In genomic region chr19:39132344-39132969, GRCh38 we compare ENCODE assay signal across 13 cellular contexts. TPM values are rescaled to one million over a fixed set of nuclear protein-coding genes. Genes with fewer than 3 reads are reported as not detected.
DNase-seq lines count a peak whose midpoint lies in the region; ATAC-seq and TF ChIP-seq lines count a peak whose summit lies in the region.
"Had no signal": no experiment of that assay in that cellular context is flagged by ENCODE, and none has a peak within 500 bp of the region (broad histone marks: within the 10 kb centered on the region; RNA-seq: fewer than 3 reads in every experiment).

No MANE protein-coding gene starts in this region.

- no peak overlapping the region for H4K8ac ChIP-seq in H9 (replicated peaks; ENCODE audit: insufficient read length, low read depth, low read length)
- peak overlapping the region; percentile 11 for H4K8ac ChIP-seq in trophoblast cell (ENCODE audit: low read depth, low read length)

- H3K4me2 ChIP-seq in H9 (ENCODE audit: insufficient read depth, insufficient read length, low read length), result no peak overlapping the region
- H3K4me2 ChIP-seq in trophoblast cell (ENCODE audit: low read length), result no peak overlapping the region
- H3K4me2 ChIP-seq in SK-N-SH, result no peak overlapping the region

- no peaks in the 10 kb centered on the region for H3K4me1 ChIP-seq in CD4-positive, alpha-beta memory T cell (ENCODE audit: insufficient read depth, low read length)
- H3K4me1 ChIP-seq in H9 (ENCODE audit: insufficient read depth, low read length) (peaks cover 3% of the 10 kb centered on the region; the same call in 1 of the 2 replicates), endodermal cell (ENCODE audit: control insufficient read depth, insufficient read depth, low read length) (peaks cover 8% of the 10 kb centered on the region), trophoblast cell (ENCODE audit: control insufficient read depth in 1 of 2, insufficient read depth in 2 of 2, low read length in 2 of 2) (peaks cover 45 to 57% of the 10 kb centered on the region in 2 experiments), spleen (peaks cover 12 to 95% (median 66%) of the 10 kb centered on the region in 6 donors), SK-N-SH (ENCODE audit: control insufficient read depth in 1 of 2, insufficient read depth in 2 of 2, low read depth in 1 of 2, low read length in 1 of 2) (peaks cover 0 to 49% of the 10 kb centered on the region in 2 experiments; a peak in 1 of 4 replicates)

- H3K56ac ChIP-seq in H9 (ENCODE audit: insufficient read length, low read depth, low read length), result no peak overlapping the region

- intact Hi-C loops in CD4-positive, alpha-beta memory T cell (cut with micrococcal nuclease), result no loop called here
- intact Hi-C loops in spleen (cut with DNase I; ENCODE audit: low total_unique reads), result no loop called here

- peaks cover 11% of the 10 kb centered on the region for H4K20me1 ChIP-seq in H9 (ENCODE audit: control insufficient read depth, insufficient read depth, insufficient read length)
- peaks cover 85% of the 10 kb centered on the region for H4K20me1 ChIP-seq in SK-N-SH (ENCODE audit: insufficient read depth)

- WGBS in H9 (ENCODE audit: extremely low coverage, insufficient read length, low lambda C conversion rate), result no CpG with 5 or more reads among the region's 20 CpGs
- WGBS in endodermal cell (ENCODE audit: insufficient coverage in 1 of 2, insufficient read length in 1 of 2), 2 experiments, result 89 to 90% methylated on average over 19 to 20 of the region's 20 CpGs
- WGBS in trophoblast cell (ENCODE audit: extremely low coverage, insufficient coverage, insufficient read length), result no CpG with 5 or more reads among the region's 20 CpGs
- 82 to 88% (median 83%) methylated on average over 20 of the region's 20 CpGs for WGBS in spleen, 5 donors
- 85% methylated on average over 15 of the region's 20 CpGs for WGBS in SK-N-SH (ENCODE audit: low lambda C conversion rate)

- H3K27me3 Mint-ChIP-seq in CD4-positive, alpha-beta memory T cell, result no peaks in the 10 kb centered on the region
- H3K27me3 Mint-ChIP-seq in H9 (ENCODE audit: low read depth), result no peaks in the 10 kb centered on the region
- no peaks in the 10 kb centered on the region for H3K27me3 Mint-ChIP-seq in endodermal cell (ENCODE audit: insufficient read depth)

- H3K18ac ChIP-seq in H9 (ENCODE audit: insufficient read length, low read depth, low read length), result no peak overlapping the region
- H3K18ac ChIP-seq in trophoblast cell (ENCODE audit: low read length), result no peak overlapping the region

- H3K79me2 ChIP-seq in H9 (ENCODE audit: insufficient read depth, low read length), result peaks cover 31% of the 10 kb centered on the region; the same call in 1 of the 2 replicates
- peaks cover 38% of the 10 kb centered on the region for H3K79me2 ChIP-seq in trophoblast cell (ENCODE audit: control insufficient read depth, insufficient read depth, low read length, poor library complexity)
- peaks cover 97% of the 10 kb centered on the region for H3K79me2 ChIP-seq in SK-N-SH (ENCODE audit: insufficient read depth)

- no peaks in the 10 kb centered on the region for H3K9me3 Mint-ChIP-seq in CD4-positive, alpha-beta memory T cell
- H3K9me3 Mint-ChIP-seq in H9, result no peaks in the 10 kb centered on the region
- no peaks in the 10 kb centered on the region for H3K9me3 Mint-ChIP-seq in endodermal cell

- H3K4ac ChIP-seq in H9 (ENCODE audit: low read depth, low read length) (no peak overlapping the region), trophoblast cell (ENCODE audit: low read depth, low read length) (peak overlapping the region; percentile 56)

- peak overlapping the region in 5 of 7 donors; percentile 14 to 87 (median 57) for H3K27ac Mint-ChIP-seq in CD4-positive, alpha-beta memory T cell
- H3K27ac Mint-ChIP-seq in H9, result peak overlapping the region in 2 of 3 experiments; percentile 24 to 81; a peak in 3 of 7 replicates
- H3K27ac Mint-ChIP-seq in endodermal cell, result peak overlapping the region; percentile 64

- ATAC-seq in GM18873 (IDR thresholded peaks at IDR 0.05; ENCODE audit: low FRiP score, unreplicated experiment), result no peak

- no peak for TF ChIP-seq EP300 in SK-N-SH (IDR thresholded peaks at IDR 0.05; ENCODE audit: borderline replicate concordance in 1 of 2, low read depth in 1 of 2, low read length in 1 of 2)

- H3K4me1 Mint-ChIP-seq in CD4-positive, alpha-beta memory T cell, result peaks cover 22 to 62% (median 34%) of the 10 kb centered on the region in 4 donors
- H3K4me1 Mint-ChIP-seq in H9, result peaks cover 73 to 82% of the 10 kb centered on the region in 2 experiments
- peaks cover 25% of the 10 kb centered on the region for H3K4me1 Mint-ChIP-seq in endodermal cell

- no peak overlapping the region for H2BK20ac ChIP-seq in H9 (ENCODE audit: low read depth, low read length, poor library complexity, severe bottlenecking)

- no peak for TF ChIP-seq POLR2A in spleen (IDR thresholded peaks at IDR 0.05)

- H3K79me1 ChIP-seq in H9 (ENCODE audit: insufficient read depth, low read depth, low read length, poor library complexity, severe bottlenecking) (peaks cover under 1% of the 10 kb centered on the region), trophoblast cell (ENCODE audit: low read length) (peaks cover 24% of the 10 kb centered on the region)

- no peak overlapping the region for H2BK12ac ChIP-seq in H9 (ENCODE audit: insufficient read length, low read depth, low read length)
- H2BK12ac ChIP-seq in trophoblast cell (ENCODE audit: low read length), result no peak overlapping the region

- no peak overlapping the region for H4K5ac ChIP-seq in H9 (ENCODE audit: insufficient read length, low read depth, low read length)

- H3K9me3 ChIP-seq in CD4-positive, alpha-beta memory T cell (ENCODE audit: control insufficient read depth in 1 of 2, low read length in 2 of 2), result no peaks in the 10 kb centered on the region
- H3K9me3 ChIP-seq in H9 (ENCODE audit: control insufficient read depth, low read depth, low read length), result no peaks in the 10 kb centered on the region
- H3K9me3 ChIP-seq in endodermal cell (ENCODE audit: control insufficient read depth, low read length), result no peaks in the 10 kb centered on the region
- no peaks in the 10 kb centered on the region for H3K9me3 ChIP-seq in trophoblast cell (ENCODE audit: insufficient read depth, low read depth, low read length)
- H3K9me3 ChIP-seq in spleen, result no peaks in the 10 kb centered on the region
- H3K9me3 ChIP-seq in SK-N-SH, result no peaks in the 10 kb centered on the region
- H3K9me3 ChIP-seq: mucosa of descending colon, SJSA1 had no signal

- TF ChIP-seq CTCF in H9 (conservative IDR thresholded peaks at IDR 0.05) (no peak), endodermal cell (conservative IDR thresholded peaks at IDR 0.05) (no peak), spleen (IDR thresholded peaks at IDR 0.05 in 8 of 11, conservative IDR thresholded peaks at IDR 0.05 in 3 of 11) (no peak), SK-N-SH (IDR thresholded peaks at IDR 0.05) (no peak)

- H2AFZ ChIP-seq in H9 (ENCODE audit: low read length), result no peak overlapping the region
- no peak overlapping the region for H2AFZ ChIP-seq in trophoblast cell (ENCODE audit: insufficient read depth, low read length, poor library complexity)
- no peak overlapping the region for H2AFZ ChIP-seq in SK-N-SH (ENCODE audit: low read depth)

- no peak overlapping the region for H3K4me3 Mint-ChIP-seq in CD4-positive, alpha-beta memory T cell
- peak overlapping the region in 1 of 2 experiments; percentile 57; a peak in 1 of 5 replicates for H3K4me3 Mint-ChIP-seq in H9
- no peak overlapping the region for H3K4me3 Mint-ChIP-seq in endodermal cell

- H2BK15ac ChIP-seq in H9 (ENCODE audit: low read depth, low read length), result no peak overlapping the region

- H3K4me3 ChIP-seq in CD4-positive, alpha-beta memory T cell (ENCODE audit: low read length in 2 of 2), result no peak overlapping the region
- no peak overlapping the region for H3K4me3 ChIP-seq in endodermal cell (ENCODE audit: low read length)
- H3K4me3 ChIP-seq in trophoblast cell (ENCODE audit: low read depth, low read length), result peak overlapping the region; percentile 18
- H3K4me3 ChIP-seq in spleen, result no peak overlapping the region
- H3K4me3 ChIP-seq in SK-N-SH (ENCODE audit: low read depth in 2 of 2, low read length in 1 of 2), result no peak overlapping the region
- H3K4me3 ChIP-seq: mucosa of descending colon, SJSA1 had no signal

- H2BK5ac ChIP-seq in H9 (ENCODE audit: insufficient read length, low read length), result no peak overlapping the region
- H2BK5ac ChIP-seq in trophoblast cell (ENCODE audit: low read depth, low read length, poor library complexity), result no peak overlapping the region

- DNase-seq in CD4-positive, alpha-beta memory T cell, result no peak
- DNase-seq in H9, result no peak
- DNase-seq in endodermal cell, result peak; percentile 41
- no peak for DNase-seq in trophoblast cell
- no peak for DNase-seq in HPDE6-E6E7 (ENCODE audit: extremely low spot score)
- no peak for DNase-seq in spleen
- DNase-seq in SK-N-SH, result no peak
- DNase-seq: C1 segment of cervical spinal cord, foreskin fibroblast, mucosa of descending colon had no signal

- POLR2A ChIA-PET in CD4-positive, alpha-beta memory T cell (lab: Charles Lee; ENCODE audit: partially characterized antibody), result interaction anchor here (0.6 to 1.4 kb wide), 2 partner anchors 12 to 253 kb away, joined by 3 read pairs; no protein-coding TSS in a partner anchor
- POLR2A ChIA-PET in SK-N-SH (lab: Yijun Ruan, JAX), result no interaction called here

- no peaks in the 10 kb centered on the region for H3K36me3 Mint-ChIP-seq in CD4-positive, alpha-beta memory T cell
- H3K36me3 Mint-ChIP-seq in H9 (ENCODE audit: insufficient read depth in 1 of 3, low read depth in 3 of 3), result no peaks in the 10 kb centered on the region; a peak in 2 of 7 replicates
- no peaks in the 10 kb centered on the region for H3K36me3 Mint-ChIP-seq in endodermal cell (ENCODE audit: low read depth)

- peaks cover 3% of the 10 kb centered on the region for H3K23me2 ChIP-seq in H9 (ENCODE audit: insufficient read length, low read depth, low read length, poor library complexity, severe bottlenecking)

- H3K36me3 ChIP-seq in CD4-positive, alpha-beta memory T cell (ENCODE audit: insufficient read depth, low read length), result no peaks in the 10 kb centered on the region
- H3K36me3 ChIP-seq in endodermal cell (ENCODE audit: control insufficient read depth, insufficient read depth, low read length) (no peaks in the 10 kb centered on the region), trophoblast cell (ENCODE audit: control insufficient read depth in 1 of 2, insufficient read depth in 2 of 2, low read length in 2 of 2) (peaks cover 0 to 3% of the 10 kb centered on the region in 2 experiments), spleen (no peaks in the 10 kb centered on the region), SK-N-SH (replicated peaks in 1 of 2; ENCODE audit: control insufficient read depth in 1 of 2, insufficient read depth in 2 of 2, low read length in 1 of 2) (no peaks in the 10 kb centered on the region)

- H2AK5ac ChIP-seq in H9 (ENCODE audit: insufficient read length, low read length) (no peak overlapping the region), trophoblast cell (ENCODE audit: low read length) (peak overlapping the region; percentile 45)

- H4K12ac ChIP-seq in trophoblast cell (ENCODE audit: low read depth, low read length), result no peak overlapping the region

- H3F3A ChIP-seq in SK-N-SH (replicated peaks; ENCODE audit: insufficient read depth), result no peaks in the 10 kb centered on the region

- H4K91ac ChIP-seq in H9 (ENCODE audit: insufficient read length, low read depth, low read length), result no peak overlapping the region
- H4K91ac ChIP-seq in trophoblast cell (ENCODE audit: low read depth, low read length), result no peak overlapping the region

- H3K9me2 ChIP-seq in SK-N-SH, result no peaks in the 10 kb centered on the region

- no peak for TF ChIP-seq RAD21 in SK-N-SH (IDR thresholded peaks at IDR 0.05; ENCODE audit: low read length)

- CTCF ChIA-PET in CD4-positive, alpha-beta memory T cell (lab: Charles Lee; ENCODE audit: partially characterized antibody), result interaction anchor here (1.0 kb wide), 1 partner anchor 10 kb away, joined by 7 read pairs; no protein-coding TSS in a partner anchor
- CTCF ChIA-PET in SK-N-SH (lab: Yijun Ruan, JAX), result interaction anchor here (0.6 to 2.6 kb wide), 4 partner anchors 11 to 730 kb away, joined by 3 to 10 read pairs (median 3); partner anchors contain the start of gene FAM98C

- H3K27ac ChIP-seq in CD4-positive, alpha-beta memory T cell (ENCODE audit: low read depth, low read length), result no peak overlapping the region
- no peak overlapping the region for H3K27ac ChIP-seq in H9 (ENCODE audit: insufficient read length, low read depth, low read length)
- no peak overlapping the region for H3K27ac ChIP-seq in endodermal cell (ENCODE audit: low read depth, low read length)
- peak overlapping the region; percentile 5 for H3K27ac ChIP-seq in trophoblast cell (ENCODE audit: low read depth, low read length)
- H3K27ac ChIP-seq in spleen, result no peak overlapping the region
- H3K27ac ChIP-seq in SK-N-SH (ENCODE audit: low read depth in 2 of 2, low read length in 1 of 2), result no peak overlapping the region
- H3K27ac ChIP-seq: SJSA1 had no signal

- no peaks in the 10 kb centered on the region for H3K27me3 ChIP-seq in CD4-positive, alpha-beta memory T cell (ENCODE audit: insufficient read depth, low read length)
- H3K27me3 ChIP-seq in H9 (ENCODE audit: insufficient read depth, low read length) (no peaks in the 10 kb centered on the region), endodermal cell (ENCODE audit: control insufficient read depth, insufficient read depth, low read length, poor library complexity, severe bottlenecking) (no peaks in the 10 kb centered on the region), trophoblast cell (ENCODE audit: insufficient read depth, low read length) (no peaks in the 10 kb centered on the region), spleen (replicated peaks in 1 of 7) (no peaks in the 10 kb centered on the region), SK-N-SH (ENCODE audit: insufficient read depth) (no peaks in the 10 kb centered on the region)
- H3K27me3 ChIP-seq: SJSA1 had no signal

- H2BK120ac ChIP-seq in H9 (ENCODE audit: low read depth, low read length, poor library complexity, severe bottlenecking), result no peak overlapping the region
- no peak overlapping the region for H2BK120ac ChIP-seq in trophoblast cell (ENCODE audit: insufficient read depth, low read length, poor library complexity)

- H3K9ac ChIP-seq in H9 (ENCODE audit: extremely low read depth, insufficient read length, low read length) (no peak overlapping the region), endodermal cell (ENCODE audit: extremely low read depth, low read length, poor library complexity, severe bottlenecking) (no peak overlapping the region), trophoblast cell (ENCODE audit: low read length) (no peak overlapping the region), SK-N-SH (no peak overlapping the region)

- no peak overlapping the region for H3T11ph ChIP-seq in H9 (ENCODE audit: low read length)

- H3K23ac ChIP-seq in H9 (ENCODE audit: insufficient read length, low read depth, low read length) (no peak overlapping the region), trophoblast cell (ENCODE audit: low read length) (no peak overlapping the region)

- H3K14ac ChIP-seq in H9 (ENCODE audit: insufficient read depth, low read length) (no peak overlapping the region), trophoblast cell (ENCODE audit: low read length) (no peak overlapping the region)

RNA-seq across cellular contexts. Expression of gene PAK4, which starts 6.9 kb away (rescaled TPM):
- total RNA-seq in CD4-positive, alpha-beta memory T cell, result 10 to 100 TPM; 13.1 to 15.7 TPM
- 1 to 10 TPM; 1.3 to 2.9 TPM for polyA plus RNA-seq in CD4-positive, alpha-beta memory T cell
- total RNA-seq in H9 (2021), result 62.6 and 63.1 TPM in 2 replicates
- total RNA-seq in endodermal cell, result 10 to 100 TPM; 63.9 to 68.1 TPM
- 59.4 TPM for polyA plus RNA-seq in endodermal cell (2013, experiment 1 of 2)
- 56.1 TPM for polyA plus RNA-seq in endodermal cell (2013, experiment 2 of 2)
- 117 and 130 TPM in 2 replicates for polyA plus RNA-seq in trophoblast cell (2013)
- total RNA-seq in spleen, result 10 to 100 TPM in 6 of 7 donors, 1 to 10 TPM in 1; 9.5 to 27.8 (median 19.8) TPM
- polyA plus RNA-seq in spleen, result 10 to 100 TPM in 1 of 3 donors, 1 to 10 TPM in 2; 5.2 to 13.4 (median 7.7) TPM
- polyA plus RNA-seq in SK-N-SH (2012; rRNA removed), result 24.7 and 36.4 TPM in 2 replicates
- polyA plus RNA-seq in SK-N-SH (2012; cell fraction: cytosol; rRNA removed), result 14.3 and 23.1 TPM in 2 replicates
- polyA plus RNA-seq in SK-N-SH (2012; cell fraction: nucleus; rRNA removed), result 31.0 and 44.4 TPM in 2 replicates

RNA-seq across cellular contexts. Expression of gene ACP7, which starts 48.3 kb away (rescaled TPM):
- under 1 TPM in 1 of 2 experiments, not detected in 1; 0.14 TPM for total RNA-seq in CD4-positive, alpha-beta memory T cell
- polyA plus RNA-seq in CD4-positive, alpha-beta memory T cell, result not detected
- total RNA-seq in H9 (2021) (0.15 and 0.18 TPM in 2 replicates), endodermal cell (under 1 TPM in 1 of 2 donors, not detected in 1; 0.29 TPM), spleen (not detected)
- polyA plus RNA-seq in endodermal cell (2013, experiment 1 of 2), result not detected
- polyA plus RNA-seq in endodermal cell (2013, experiment 2 of 2), result not detected
- polyA plus RNA-seq in trophoblast cell (2013), result not detected in 2 replicates
- polyA plus RNA-seq in spleen (not detected), SK-N-SH (2012; rRNA removed) (0.24 and 0.36 TPM in 2 replicates)
- 0.13 and 0.31 TPM in 2 replicates for polyA plus RNA-seq in SK-N-SH (2012; cell fraction: cytosol; rRNA removed)
- 0.41 and 0.45 TPM in 2 replicates for polyA plus RNA-seq in SK-N-SH (2012; cell fraction: nucleus; rRNA removed)
- total RNA-seq: G401, mucosa of descending colon, SJSA1 had no signal
